2 cellular contexts compared by ENCODE assay signal in the genomic region with DNA sequence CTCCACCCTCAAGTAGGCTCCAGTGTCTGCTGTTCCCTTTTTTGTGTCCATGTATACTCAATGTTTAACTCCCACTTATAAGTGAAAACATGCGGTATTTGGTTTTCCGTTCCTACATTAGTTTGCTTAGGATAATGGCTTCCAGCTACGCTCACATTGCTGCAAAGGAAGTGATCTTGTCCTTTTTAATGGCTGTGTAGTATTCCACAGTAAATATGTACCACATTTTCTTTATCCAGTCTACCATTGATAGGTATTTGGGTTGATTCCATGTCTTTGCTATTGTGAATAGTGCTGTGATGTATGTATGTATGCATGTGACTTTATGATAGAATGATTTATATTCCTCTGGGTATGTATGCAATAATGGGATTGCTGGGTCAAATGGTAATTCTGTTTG.
TF ChIP-seq lines count a peak whose summit lies in the region.

No MANE protein-coding gene starts in this region.

TF ChIP-seq in HEK293, 187 proteins besides CTCF, POLR2A, EP300 and RAD21 (continued from another document):
- TF ChIP-seq ZNF362 (tag by site-specific recombination; IDR thresholded peaks at IDR 0.05) = no peak

TF ChIP-seq in K562, 482 proteins besides CTCF, POLR2A, EP300 and RAD21 (continued from another document):
- TF ChIP-seq, protein P1, sequence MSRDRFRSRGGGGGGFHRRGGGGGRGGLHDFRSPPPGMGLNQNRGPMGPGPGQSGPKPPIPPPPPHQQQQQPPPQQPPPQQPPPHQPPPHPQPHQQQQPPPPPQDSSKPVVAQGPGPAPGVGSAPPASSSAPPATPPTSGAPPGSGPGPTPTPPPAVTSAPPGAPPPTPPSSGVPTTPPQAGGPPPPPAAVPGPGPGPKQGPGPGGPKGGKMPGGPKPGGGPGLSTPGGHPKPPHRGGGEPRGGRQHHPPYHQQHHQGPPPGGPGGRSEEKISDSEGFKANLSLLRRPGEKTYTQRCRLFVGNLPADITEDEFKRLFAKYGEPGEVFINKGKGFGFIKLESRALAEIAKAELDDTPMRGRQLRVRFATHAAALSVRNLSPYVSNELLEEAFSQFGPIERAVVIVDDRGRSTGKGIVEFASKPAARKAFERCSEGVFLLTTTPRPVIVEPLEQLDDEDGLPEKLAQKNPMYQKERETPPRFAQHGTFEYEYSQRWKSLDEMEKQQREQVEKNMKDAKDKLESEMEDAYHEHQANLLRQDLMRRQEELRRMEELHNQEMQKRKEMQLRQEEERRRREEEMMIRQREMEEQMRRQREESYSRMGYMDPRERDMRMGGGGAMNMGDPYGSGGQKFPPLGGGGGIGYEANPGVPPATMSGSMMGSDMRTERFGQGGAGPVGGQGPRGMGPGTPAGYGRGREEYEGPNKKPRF (IDR thresholded peaks at IDR 0.05; ENCODE audit: low read depth, low read length) = no peak
